ENCODE assay signal across 11 cellular contexts in genomic region chr2:48249631-48250473, GRCh38.
DNase-seq lines count a peak whose midpoint lies in the region; ATAC-seq, FAIRE-seq and TF ChIP-seq lines count a peak whose summit lies in the region.
"Had no signal": no experiment of that assay in that cellular context is flagged by ENCODE, and none has a peak within 500 bp of the region (broad histone marks: within the 10 kb centered on the region; RNA-seq: fewer than 3 reads in every experiment).

No MANE protein-coding gene starts in this region.

- H3K4me2 ChIP-seq in GM12878 (ENCODE audit: control insufficient read depth, insufficient read depth) = no peak overlapping the region

- SMC1A ChIA-PET in GM12878 (lab: Charles Lee; ENCODE audit: uncharacterized antibody, unreplicated experiment) = interaction anchor here (0.9 to 2.0 kb wide), 4 partner anchors 12 to 172 kb away, joined by 3 to 5 read pairs (median 4); no protein-coding TSS in a partner anchor

- no peak overlapping the region for H3K9ac ChIP-seq in GM12878 (ENCODE audit: control insufficient read depth, insufficient read depth, low read length)

- no TSS peak for BruUV-seq in GM12878 (replicated peaks; lab: Mats Ljungman, UMichigan)

- TF ChIP-seq CTCF in GM12878 (IDR thresholded peaks at IDR 0.05 in 2 of 3, conservative IDR thresholded peaks at IDR 0.05 in 1 of 3; ENCODE audit: control insufficient read depth in 2 of 3, extremely low read depth in 1 of 3, insufficient read depth in 1 of 3, low read depth in 3 of 3, low read length in 3 of 3) (no peak), right lobe of liver (IDR thresholded peaks at IDR 0.05) (no peak)

- H3K36me3 ChIP-seq in MG63 = no peaks in the 10 kb centered on the region
- no peaks in the 10 kb centered on the region for H3K36me3 ChIP-seq in GM12878 (ENCODE audit: control insufficient read depth in 2 of 2, insufficient read depth in 2 of 2, low read length in 1 of 2)
- H3K36me3 ChIP-seq in right lobe of liver = no peaks in the 10 kb centered on the region

- 74% methylated on average over 5 of the region's 5 CpGs for WGBS in GM12878 (ENCODE audit: insufficient coverage, insufficient replicate concordance, low lambda C conversion rate, missing lambda C conversion rate)
- WGBS in right lobe of liver (ENCODE audit: insufficient coverage, low coverage, low lambda C conversion rate, missing lambda C conversion rate) = 1% methylated on average over 5 of the region's 5 CpGs

- no peak for TF ChIP-seq EP300 in GM12878 (IDR thresholded peaks at IDR 0.05; ENCODE audit: borderline replicate concordance in 1 of 2, control insufficient read depth in 1 of 2, low read depth in 2 of 2, low read length in 2 of 2)

- TF ChIP-seq POLR2A in GM12878 (IDR thresholded peaks at IDR 0.05; ENCODE audit: low read depth, low read length) = no peak
- no peak for TF ChIP-seq POLR2A in right lobe of liver (IDR thresholded peaks at IDR 0.05)
- no peak for TF ChIP-seq POLR2A in H54 (IDR thresholded peaks at IDR 0.05; ENCODE audit: low read depth, low read length)

- DNase-seq in AG08395 (ENCODE audit: low spot score) (peak; percentile 45), MG63 (peak; percentile 34), GM12878 (ENCODE audit: low read depth, low spot score) (no peak), right lobe of liver (peak; percentile 24 to 87 (median 69)), OCI-M1 (lab: John Stamatoyannopoulos, UW) (no peak), H54 (ENCODE audit: insufficient read length, low spot score) (no peak), cortex of kidney (lab: John Stamatoyannopoulos, UW) (no peak)
- DNase-seq: activated naive CD4-positive, alpha-beta T cell treated with Interleukin-2 at 50 U/mL for 16 hours; SW 1271 had no signal

- H3K27ac ChIP-seq in GM12878 (ENCODE audit: control insufficient read depth, insufficient read depth) (no peak overlapping the region), right lobe of liver (peak overlapping the region; percentile 81 to 89 (median 84))
- H3K27ac ChIP-seq: C4-2B had no signal

- TF ChIP-seq RAD21 in GM12878 (IDR thresholded peaks at IDR 0.05; ENCODE audit: insufficient read depth, low read depth, low read length) = no peak

- CTCF ChIA-PET in GM12878 (lab: Yijun Ruan, JAX) = interaction anchor here (0.6 to 1.4 kb wide), 2 partner anchors 116 to 170 kb away, joined by 3 to 4 read pairs; no protein-coding TSS in a partner anchor

- RAD21 ChIA-PET in GM12878 (lab: Charles Lee; ENCODE audit: unreplicated experiment) = no interaction called here

- in situ Hi-C loops in GM12878 (cut with MboI) = no loop called here

- no peaks in the 10 kb centered on the region for H4K20me1 ChIP-seq in GM12878 (ENCODE audit: control insufficient read depth, insufficient read depth)

- intact Hi-C loops in GM12878 (cut with micrococcal nuclease; ENCODE audit: unreplicated experiment) (loop anchor here (2.0 kb wide), 1 partner anchor 17 kb away; no protein-coding TSS in a partner anchor), right lobe of liver (cut with DNase I) (no loop called here)

- H3K4me3 ChIP-seq in MG63 = no peak overlapping the region
- H3K4me3 ChIP-seq in GM12878 = no peak overlapping the region
- H3K4me3 ChIP-seq in right lobe of liver = peak overlapping the region in 2 of 3 donors; percentile 10 to 24

- no peaks in the 10 kb centered on the region for H3K9me3 ChIP-seq in MG63
- no peaks in the 10 kb centered on the region for H3K9me3 ChIP-seq in GM12878 (replicated peaks; ENCODE audit: control insufficient read depth, insufficient read depth, low read length)
- no peaks in the 10 kb centered on the region for H3K9me3 ChIP-seq in right lobe of liver

- H3K4me1 ChIP-seq in GM12878 (ENCODE audit: control insufficient read depth, insufficient read depth, low read length) (peaks cover 19% of the 10 kb centered on the region), right lobe of liver (peaks cover 0 to 35% (median 15%) of the 10 kb centered on the region in 4 donors)

- ATAC-seq in GM12878 (peak; percentile 35), right lobe of liver (peak; percentile 81 to 95 (median 90)), HG02870 (IDR thresholded peaks at IDR 0.05; ENCODE audit: unreplicated experiment) (no peak)

- H2AFZ ChIP-seq in GM12878 (ENCODE audit: control insufficient read depth, low read depth, low read length) = no peak overlapping the region; the same call in 1 of the 2 replicates

- POLR2A ChIA-PET in GM12878 (lab: Charles Lee) = interaction anchor here (0.7 to 1.0 kb wide), 2 partner anchors 15 to 75 kb away, joined by 3 to 4 read pairs; no protein-coding TSS in a partner anchor

- H3K79me2 ChIP-seq in GM12878 (ENCODE audit: control insufficient read depth, insufficient read depth, low read length) = no peaks in the 10 kb centered on the region

- FAIRE-seq in GM12878 (lab: Jason Lieb, UNC) (no peak), H54 (lab: Jason Lieb, UNC) (no peak)

- H3K27me3 ChIP-seq in MG63 (no peaks in the 10 kb centered on the region), GM12878 (replicated peaks in 1 of 2; ENCODE audit: control insufficient read depth in 2 of 2, insufficient read depth in 2 of 2, low read length in 1 of 2) (no peaks in the 10 kb centered on the region), right lobe of liver (no peaks in the 10 kb centered on the region)

TF ChIP-seq in GM12878, 131 proteins besides CTCF, POLR2A, EP300 and RAD21:
- TF ChIP-seq E2F8 (IDR thresholded peaks at IDR 0.05; ENCODE audit: low read depth, partially characterized antibody) (no peak), HDGF (IDR thresholded peaks at IDR 0.05) (no peak), SUZ12 (IDR thresholded peaks at IDR 0.05; ENCODE audit: unreplicated experiment) (no peak), EED (IDR thresholded peaks at IDR 0.05; ENCODE audit: low read depth) (no peak), NR2C1 (IDR thresholded peaks at IDR 0.05) (no peak), NR2C2 (IDR thresholded peaks at IDR 0.05; ENCODE audit: borderline replicate concordance, control insufficient read depth, insufficient read length, low read depth) (no peak), PKNOX1 (IDR thresholded peaks at IDR 0.05) (no peak)
TF ChIP-seq in GM12878: peak in this region for 0.

Comparison
In these comparisons a context has a peak if more than half of its experiments do, and no peak if none do; other contexts are left out.
1. DNase-seq: peak in AG08395 (single experiment), MG63 (single experiment) and right lobe of liver (3 of 3); none in GM12878 (single experiment), OCI-M1 (single experiment), H54 (single experiment) and cortex of kidney (single experiment).
2. H3K4me3 ChIP-seq: peak in right lobe of liver (2 of 3); none in MG63 (single experiment) and GM12878 (single experiment).